ENCODE assay signal across 1 cellular context in genomic region chr4:178632415-178632814, GRCh38.
TF ChIP-seq lines count a peak whose summit lies in the region.

No MANE protein-coding gene starts in this region.

TF ChIP-seq in GM12878, 131 proteins besides CTCF, POLR2A, EP300 and RAD21 (continued from another document and continues in another):
- no peak for TF ChIP-seq PRDM15 (CRISPR knock-in tag; IDR thresholded peaks at IDR 0.05)
- no peak for TF ChIP-seq ZNF592 (IDR thresholded peaks at IDR 0.05)
- no peak for TF ChIP-seq USF1 (IDR thresholded peaks at IDR 0.05; ENCODE audit: borderline replicate concordance, extremely low read length, insufficient read depth, low read depth, low read length)
- TF ChIP-seq SMAD5 (IDR thresholded peaks at IDR 0.05; ENCODE audit: low read depth) = no peak
- 0 out of 2 replicates have a peak, but pooled peaks have one; percentile 14 for TF ChIP-seq NR2C1 (IDR thresholded peaks at IDR 0.05)
- no peak for TF ChIP-seq NFYA (IDR thresholded peaks at IDR 0.05; ENCODE audit: borderline replicate concordance, low read depth, low read length)
- no peak for TF ChIP-seq ZBTB4 (CRISPR knock-in tag; IDR thresholded peaks at IDR 0.05)
- TF ChIP-seq ATF7 (IDR thresholded peaks at IDR 0.05; ENCODE audit: low read depth) = peak; percentile 94
- TF ChIP-seq TCF12 (IDR thresholded peaks at IDR 0.05; ENCODE audit: low read depth, low read length) = no peak
- TF ChIP-seq TCF3 (IDR thresholded peaks at IDR 0.05; ENCODE audit: borderline replicate concordance, insufficient read depth, low read depth, low read length) = no peak
- no peak for TF ChIP-seq ZBTB33 (IDR thresholded peaks at IDR 0.05)
- TF ChIP-seq ZZZ3 (IDR thresholded peaks at IDR 0.05; ENCODE audit: control insufficient read depth, insufficient read length, low read depth) = no peak
- TF ChIP-seq ZNF217 (IDR thresholded peaks at IDR 0.05) = peak; percentile 90
- no peak for TF ChIP-seq CBFB (IDR thresholded peaks at IDR 0.05; ENCODE audit: low read depth)
- no peak for TF ChIP-seq ZBTB11 (CRISPR knock-in tag; IDR thresholded peaks at IDR 0.05)
- TF ChIP-seq ZNF274 (IDR thresholded peaks at IDR 0.05; ENCODE audit: insufficient read depth, insufficient read length) = no peak
- peak; percentile 90; the same call in 1 of the 2 replicates for TF ChIP-seq BACH1 (IDR thresholded peaks at IDR 0.05; ENCODE audit: borderline replicate concordance)
- no peak for TF ChIP-seq SMC3 (IDR thresholded peaks at IDR 0.05; ENCODE audit: borderline replicate concordance, low read length)
- TF ChIP-seq IRF3 (IDR thresholded peaks at IDR 0.05) = no peak
- TF ChIP-seq CBX3 (IDR thresholded peaks at IDR 0.05; ENCODE audit: borderline replicate concordance, low read depth) = no peak
- no peak for TF ChIP-seq EGR1 (IDR thresholded peaks at IDR 0.05; ENCODE audit: borderline replicate concordance in 1 of 2, low read depth in 2 of 2, low read length in 2 of 2)
- TF ChIP-seq YBX1 (IDR thresholded peaks at IDR 0.05) = no peak
- TF ChIP-seq SKIL (IDR thresholded peaks at IDR 0.05; ENCODE audit: low read depth, poor library complexity, severe bottlenecking) = no peak
- peak; percentile 72 for TF ChIP-seq NBN (IDR thresholded peaks at IDR 0.05)
- no peak for TF ChIP-seq YY1 (IDR thresholded peaks at IDR 0.05; ENCODE audit: low read depth, low read length)
- TF ChIP-seq PML (IDR thresholded peaks at IDR 0.05; ENCODE audit: low read length) = no peak
- no peak for TF ChIP-seq ETV6 (conservative IDR thresholded peaks at IDR 0.05 in 1 of 2, IDR thresholded peaks at IDR 0.05 in 1 of 2; ENCODE audit: borderline replicate concordance in 1 of 2, low read depth in 1 of 2)
- no peak for TF ChIP-seq PAX8 (IDR thresholded peaks at IDR 0.05)
- TF ChIP-seq NRF1 (conservative IDR thresholded peaks at IDR 0.05; ENCODE audit: low read depth, low read length) = no peak
- TF ChIP-seq SMAD1 (IDR thresholded peaks at IDR 0.05; ENCODE audit: low read depth, partially characterized antibody) = peak; percentile 34
- no peak for TF ChIP-seq STAT1 (conservative IDR thresholded peaks at IDR 0.05)
- TF ChIP-seq HCFC1 (IDR thresholded peaks at IDR 0.05; ENCODE audit: low read length) = no peak
- TF ChIP-seq ELK1 (IDR thresholded peaks at IDR 0.05; ENCODE audit: low read depth, low read length) = no peak
- no peak for TF ChIP-seq TBL1XR1 (IDR thresholded peaks at IDR 0.05; ENCODE audit: low read depth, low read length)
- no peak for TF ChIP-seq ASH2L (IDR thresholded peaks at IDR 0.05; ENCODE audit: borderline replicate concordance, low read depth)
- no peak for TF ChIP-seq PAX5 (IDR thresholded peaks at IDR 0.05; ENCODE audit: borderline replicate concordance, low read depth, low read length)
- no peak for TF ChIP-seq RB1 (IDR thresholded peaks at IDR 0.05; ENCODE audit: borderline replicate concordance)
- no peak for TF ChIP-seq ZBED1 (IDR thresholded peaks at IDR 0.05; ENCODE audit: borderline replicate concordance)
- TF ChIP-seq CHD2 (IDR thresholded peaks at IDR 0.05; ENCODE audit: borderline replicate concordance, low read depth, low read length) = no peak
